8 cellular contexts compared by ENCODE assay signal in the genomic region with DNA sequence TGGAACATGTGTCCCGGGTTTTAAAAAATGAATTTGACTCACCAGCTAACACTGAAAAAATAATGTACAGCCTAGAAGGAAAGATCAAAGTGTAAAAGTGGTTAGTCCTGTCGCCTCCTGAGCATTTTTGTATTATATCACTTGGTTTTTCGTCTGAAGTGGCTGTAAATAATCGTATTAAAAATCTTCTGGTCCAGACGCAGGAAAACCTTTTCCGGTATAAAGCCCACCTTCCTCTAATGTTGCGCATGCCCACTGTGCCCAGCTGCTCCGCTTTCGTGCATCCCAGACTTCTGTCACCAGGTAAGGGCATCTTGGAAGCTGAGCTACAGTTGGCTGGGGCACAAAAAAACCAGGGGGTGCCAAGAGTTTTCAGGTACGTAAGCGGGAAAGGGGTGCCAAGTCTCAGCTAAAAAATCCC. TPM values are rescaled to one million over a fixed set of nuclear protein-coding genes. Genes with fewer than 3 reads are reported as not detected.
DNase-seq lines count a peak whose midpoint lies in the region; ATAC-seq and TF ChIP-seq lines count a peak whose summit lies in the region.

No MANE protein-coding gene starts in this region.

- peak overlapping the region; percentile 94 to 100 (median 99) for H3K4me3 Mint-ChIP-seq in CD8-positive, alpha-beta memory T cell

- H3K9me3 Mint-ChIP-seq in CD8-positive, alpha-beta memory T cell = peaks cover 0 to 8% (median 0%) of the 10 kb centered on the region in 5 donors

- peaks cover 52 to 67% (median 65%) of the 10 kb centered on the region in 3 donors for H3K4me1 Mint-ChIP-seq in CD8-positive, alpha-beta memory T cell

- WGBS in thyroid gland, 2 donors = 1 to 2% methylated on average over 11 of the region's 11 CpGs

- CTCF ChIA-PET in CD8-positive, alpha-beta memory T cell (lab: Charles Lee) = interaction anchor here (1.0 to 3.7 kb wide), 4 partner anchors 8 to 194 kb away, joined by 4 to 23 read pairs (median 8); a partner anchor contains a TSS

- H3K27ac Mint-ChIP-seq in CD8-positive, alpha-beta memory T cell = peak overlapping the region; percentile 97 to 100 (median 100)

- no peak for TF ChIP-seq POLR2A in thyroid gland (IDR thresholded peaks at IDR 0.05)

- peaks cover 0 to 58% (median 12%) of the 10 kb centered on the region in 3 donors for H3K36me3 Mint-ChIP-seq in CD8-positive, alpha-beta memory T cell

- H3K36me3 ChIP-seq in CD8-positive, alpha-beta memory T cell (ENCODE audit: insufficient read depth, low read length) = peaks cover 7% of the 10 kb centered on the region
- H3K36me3 ChIP-seq in muscle layer of duodenum (ENCODE audit: control insufficient read depth in 1 of 2, insufficient read depth in 2 of 2, low read length in 2 of 2) (peaks cover 14 to 27% of the 10 kb centered on the region in 2 donors), thyroid gland (peaks cover 0 to 8% of the 10 kb centered on the region in 2 donors)

- H3K27ac ChIP-seq in CD8-positive, alpha-beta memory T cell (ENCODE audit: low read depth, low read length) = peak overlapping the region; percentile 100
- peak overlapping the region; percentile 97 for H3K27ac ChIP-seq in muscle layer of duodenum (ENCODE audit: low read length)
- peak overlapping the region; percentile 91 to 99 (median 99) for H3K27ac ChIP-seq in thyroid gland

- H3K4me1 ChIP-seq in CD8-positive, alpha-beta memory T cell (ENCODE audit: insufficient read depth, low read length) = peaks cover 25% of the 10 kb centered on the region
- peaks cover 7 to 27% of the 10 kb centered on the region in 2 donors for H3K4me1 ChIP-seq in muscle layer of duodenum (ENCODE audit: control insufficient read depth in 1 of 2, insufficient read depth in 2 of 2, low read length in 2 of 2)
- H3K4me1 ChIP-seq in thyroid gland = peaks cover 3 to 22% of the 10 kb centered on the region in 2 donors

- peak overlapping the region; percentile 100 for H3K4me3 ChIP-seq in CD8-positive, alpha-beta memory T cell (ENCODE audit: low read length)
- H3K4me3 ChIP-seq in muscle layer of duodenum (ENCODE audit: low read depth in 1 of 2, low read length in 2 of 2) = peak overlapping the region; percentile 83 to 93
- H3K4me3 ChIP-seq in thyroid gland (replicated peaks in 1 of 3) = peak overlapping the region; percentile 75 to 89 (median 81)

- peaks cover 0 to 13% of the 10 kb centered on the region in 2 donors for H3K27me3 Mint-ChIP-seq in CD8-positive, alpha-beta memory T cell

- no peak for TF ChIP-seq CTCF in thyroid gland (IDR thresholded peaks at IDR 0.05)

- ATAC-seq in GM19372 (IDR thresholded peaks at IDR 0.05; ENCODE audit: low read depth, unreplicated experiment) (peak; percentile 10), HG03442 (IDR thresholded peaks at IDR 0.05; ENCODE audit: unreplicated experiment) (peak; percentile 9)

- POLR2A ChIA-PET in CD8-positive, alpha-beta memory T cell (lab: Charles Lee) = interaction anchor here (0.6 to 2.7 kb wide), 10 partner anchors 9 to 1098 kb away, joined by 3 to 31 read pairs (median 7); a partner anchor contains a TSS

- H3K27me3 ChIP-seq in CD8-positive, alpha-beta memory T cell (ENCODE audit: insufficient read depth, low read length, poor library complexity, severe bottlenecking) = no peaks in the 10 kb centered on the region
- H3K27me3 ChIP-seq in muscle layer of duodenum (ENCODE audit: low read depth, low read length) (no peaks in the 10 kb centered on the region), thyroid gland (no peaks in the 10 kb centered on the region)

- intact Hi-C loops in thyroid gland (cut with DNase I) = no loop called here

- no peaks in the 10 kb centered on the region for H3K9me3 ChIP-seq in CD8-positive, alpha-beta memory T cell (ENCODE audit: low read length)
- H3K9me3 ChIP-seq in muscle layer of duodenum (ENCODE audit: control insufficient read depth in 1 of 2, low read length in 2 of 2) (no peaks in the 10 kb centered on the region), thyroid gland (no peaks in the 10 kb centered on the region)

- DNase-seq in CD8-positive, alpha-beta memory T cell = peak in 2 of 5 donors; percentile 52 to 68
- DNase-seq in NCI-H460 (ENCODE audit: extremely low read depth, low read depth) = peak; percentile 57
- DNase-seq in activated CD8-positive, alpha-beta memory T cell treated with anti-CD3 and anti-CD28 coated beads, Interleukin-2, amount 50 U/mL, for 24 hours (ENCODE audit: extremely low read depth) = peak; percentile 35
- DNase-seq in fibroblast of peridontal ligament (ENCODE audit: extremely low read depth) = peak; percentile 81
- DNase-seq in thyroid gland = peak; percentile 86 to 87

RNA-seq across cellular contexts. Expression of a gene that starts 0.7 kb away (rescaled TPM):
- total RNA-seq in CD8-positive, alpha-beta memory T cell = 10 to 100 TPM; 18.3 to 19.2 TPM
- 16.5 TPM for polyA plus RNA-seq in CD8-positive, alpha-beta memory T cell
- total RNA-seq in NCI-H460 (2014; rRNA removed; shearing (Covaris generic)) = 10.7 and 14.7 TPM in 2 replicates
- polyA plus RNA-seq in NCI-H460 (2014; cell fraction: nucleus; rRNA removed) = 9.4 and 12.3 TPM in 2 replicates
- 10 to 100 TPM; 19.4 to 25.0 (median 21.3) TPM for total RNA-seq in thyroid gland

RNA-seq across cellular contexts. Expression of a gene that starts 3.2 kb away (rescaled TPM):
- 1 to 10 TPM; 2.5 to 2.6 TPM for total RNA-seq in CD8-positive, alpha-beta memory T cell
- polyA plus RNA-seq in CD8-positive, alpha-beta memory T cell = 0.20 TPM
- total RNA-seq in NCI-H460 (2014; rRNA removed; shearing (Covaris generic)) = 0.26 and 0.67 TPM in 2 replicates
- polyA plus RNA-seq in NCI-H460 (2014; cell fraction: nucleus; rRNA removed) = 0.78 and 2.3 TPM in 2 replicates
- total RNA-seq in thyroid gland = 1 to 10 TPM; 2.0 to 3.3 (median 3.0) TPM

RNA-seq across cellular contexts. Expression of a gene that starts 7.7 kb away (rescaled TPM):
- 10 to 100 TPM; 13.7 to 15.5 TPM for total RNA-seq in CD8-positive, alpha-beta memory T cell
- polyA plus RNA-seq in CD8-positive, alpha-beta memory T cell = 0.72 TPM
- total RNA-seq in NCI-H460 (2014; rRNA removed; shearing (Covaris generic)) = 14.7 and 17.6 TPM in 2 replicates
- not detected in 2 replicates for polyA plus RNA-seq in NCI-H460 (2014; cell fraction: nucleus; rRNA removed)
- total RNA-seq in thyroid gland = 100 to 1,000 TPM in 3 of 4 donors, 10 to 100 TPM in 1; 83.6 to 291 (median 166) TPM

RNA-seq across cellular contexts. Expression of a gene that starts 40.1 kb away (rescaled TPM):
- total RNA-seq in CD8-positive, alpha-beta memory T cell = under 1 TPM; 0.15 to 0.20 TPM
- polyA plus RNA-seq in CD8-positive, alpha-beta memory T cell = not detected
- 0.10 and 0.17 TPM in 2 replicates for total RNA-seq in NCI-H460 (2014; rRNA removed; shearing (Covaris generic))
- not detected in 2 replicates for polyA plus RNA-seq in NCI-H460 (2014; cell fraction: nucleus; rRNA removed)
- under 1 TPM in 1 of 4 donors, not detected in 3; 0.29 TPM for total RNA-seq in thyroid gland

RNA-seq across cellular contexts. Expression of a gene that starts 40.2 kb away (rescaled TPM):
- total RNA-seq in CD8-positive, alpha-beta memory T cell = 1 to 10 TPM; 2.4 to 2.5 TPM
- 0.33 TPM for polyA plus RNA-seq in CD8-positive, alpha-beta memory T cell
- total RNA-seq in NCI-H460 (2014; rRNA removed; shearing (Covaris generic)) = 12.5 and 13.7 TPM in 2 replicates
- polyA plus RNA-seq in NCI-H460 (2014; cell fraction: nucleus; rRNA removed) = 17.5 and 23.6 TPM in 2 replicates
- total RNA-seq in thyroid gland = 1 to 10 TPM; 2.9 to 6.6 (median 5.1) TPM
